ENCODE assay signal across 7 cellular contexts in the genomic region with DNA sequence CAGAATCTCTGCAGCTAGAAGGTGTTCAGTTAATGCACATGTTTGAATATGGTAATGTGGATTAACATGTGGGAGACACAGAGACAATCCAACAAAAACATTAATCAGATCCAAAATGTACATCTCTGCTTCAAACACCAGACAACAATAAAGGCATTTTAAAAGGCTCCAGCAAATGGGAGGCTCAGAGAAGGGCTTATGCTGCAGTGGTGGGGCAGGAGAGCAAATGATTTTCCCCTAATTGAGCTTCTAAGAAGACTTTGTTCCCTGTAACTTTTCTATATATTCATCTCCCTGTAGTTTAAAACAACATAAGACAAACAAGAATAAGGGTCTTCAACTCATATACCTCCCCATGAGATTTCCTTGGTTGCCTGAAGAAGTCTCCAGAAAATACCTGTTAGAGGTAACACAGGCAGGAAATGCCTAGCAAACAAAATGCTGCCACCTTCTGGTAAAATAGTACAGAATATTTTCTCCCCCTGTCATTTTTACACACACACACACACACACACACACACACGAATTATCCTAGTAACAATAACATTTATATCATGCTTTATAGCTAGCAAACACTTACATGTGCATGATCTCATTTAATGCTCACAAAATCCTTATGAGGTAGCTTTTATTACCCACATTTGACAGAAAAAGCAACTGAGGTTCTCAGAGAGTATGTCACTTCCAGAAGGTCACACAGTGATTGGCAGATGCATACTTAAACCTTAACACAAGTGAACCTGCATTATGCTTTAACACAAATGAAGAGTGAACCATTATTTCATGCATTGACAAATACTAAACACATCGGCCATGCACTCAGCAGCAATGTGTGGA.
DNase-seq lines count a peak whose midpoint lies in the region; ATAC-seq, FAIRE-seq and TF ChIP-seq lines count a peak whose summit lies in the region.

No MANE protein-coding gene starts in this region.

- peaks cover 19% of the 10 kb centered on the region for H3K4me1 ChIP-seq in HAP-1

- H3K4me1 Mint-ChIP-seq in activated T-helper 17 cell treated with anti-CD3 and anti-CD28 coated beads, Interleukin-2, amount 50 U/mL, for 72 hours: no peaks in the 10 kb centered on the region
- peaks cover 6% of the 10 kb centered on the region for H3K4me1 Mint-ChIP-seq in type B pancreatic cell (ENCODE audit: unreplicated experiment)

- no peaks in the 10 kb centered on the region for H3K27me3 ChIP-seq in HAP-1 (ENCODE audit: low read depth)

- H3K4me3 ChIP-seq in HAP-1: no peak overlapping the region

- no peaks in the 10 kb centered on the region for H3K9me3 ChIP-seq in HAP-1

- peak; percentile 31 to 51 for DNase-seq in HAP-1 (ENCODE audit: low spot score in 2 of 2)
- peak; percentile 77 to 83 for DNase-seq in NCI-H2081 (lab: John Stamatoyannopoulos, UW)
- peak; percentile 55 for DNase-seq in iris pigment epithelial cell (ENCODE audit: low read depth)
- DNase-seq in type B pancreatic cell (ENCODE audit: extremely low spot score, unreplicated experiment): no peak
- DNase-seq in stimulated activated CD4-positive, alpha-beta T cell treated with anti-CD3 and anti-CD28 coated beads, Interleukin-1b, Interleukin-23, amount 100 ng/mL, for 48 hours: no peak

- no peaks in the 10 kb centered on the region for H3K36me3 ChIP-seq in HAP-1 (replicated peaks)

- H3K36me3 Mint-ChIP-seq in activated T-helper 17 cell treated with anti-CD3 and anti-CD28 coated beads, Interleukin-2, amount 50 U/mL, for 72 hours (ENCODE audit: low read depth): no peaks in the 10 kb centered on the region
- no peaks in the 10 kb centered on the region for H3K36me3 Mint-ChIP-seq in type B pancreatic cell

- H3K27ac Mint-ChIP-seq in activated T-helper 17 cell treated with anti-CD3 and anti-CD28 coated beads, Interleukin-2, amount 50 U/mL, for 72 hours: no peak overlapping the region
- no peak overlapping the region for H3K27ac Mint-ChIP-seq in type B pancreatic cell

- TF ChIP-seq CTCF in type B pancreatic cell (conservative IDR thresholded peaks at IDR 0.05): peak; percentile 70

- H3K9me3 Mint-ChIP-seq in activated T-helper 17 cell treated with anti-CD3 and anti-CD28 coated beads, Interleukin-2, amount 50 U/mL, for 72 hours: no peaks in the 10 kb centered on the region
- no peaks in the 10 kb centered on the region for H3K9me3 Mint-ChIP-seq in type B pancreatic cell

- no peak overlapping the region for H3K4me3 Mint-ChIP-seq in activated T-helper 17 cell treated with anti-CD3 and anti-CD28 coated beads, Interleukin-2, amount 50 U/mL, for 72 hours
- no peak overlapping the region for H3K4me3 Mint-ChIP-seq in type B pancreatic cell

- in situ Hi-C loops in HAP-1 (cut with MboI; ENCODE audit: low sequenced_read_pairs): loop anchor here (10.0 kb wide), 1 partner anchor 226 kb away; no protein-coding TSS in a partner anchor

- peak; percentile 56 for ATAC-seq in activated T-helper 17 cell treated with anti-CD3 and anti-CD28 coated beads, Interleukin-2, amount 50 U/mL, for 72 hours (replicated peaks)

- H3K27me3 Mint-ChIP-seq in activated T-helper 17 cell treated with anti-CD3 and anti-CD28 coated beads, Interleukin-2, amount 50 U/mL, for 72 hours: no peaks in the 10 kb centered on the region
- H3K27me3 Mint-ChIP-seq in type B pancreatic cell: no peaks in the 10 kb centered on the region

- peak; percentile 87 for FAIRE-seq in G401.6 (lab: Jason Lieb, UNC)

Comparison
In these comparisons a context has a peak if more than half of its experiments do, and no peak if none do; other contexts are left out.
1. DNase-seq: peak in HAP-1 (2 of 2), NCI-H2081 (2 of 2) and iris pigment epithelial cell (single experiment); none in type B pancreatic cell (single experiment) and stimulated activated CD4-positive, alpha-beta T cell treated with anti-CD3 and anti-CD28 coated beads, Interleukin-1b, Interleukin-23, amount 100 ng/mL, for 48 hours (single experiment).